21 cellular contexts compared by ENCODE assay signal in the genomic region with DNA sequence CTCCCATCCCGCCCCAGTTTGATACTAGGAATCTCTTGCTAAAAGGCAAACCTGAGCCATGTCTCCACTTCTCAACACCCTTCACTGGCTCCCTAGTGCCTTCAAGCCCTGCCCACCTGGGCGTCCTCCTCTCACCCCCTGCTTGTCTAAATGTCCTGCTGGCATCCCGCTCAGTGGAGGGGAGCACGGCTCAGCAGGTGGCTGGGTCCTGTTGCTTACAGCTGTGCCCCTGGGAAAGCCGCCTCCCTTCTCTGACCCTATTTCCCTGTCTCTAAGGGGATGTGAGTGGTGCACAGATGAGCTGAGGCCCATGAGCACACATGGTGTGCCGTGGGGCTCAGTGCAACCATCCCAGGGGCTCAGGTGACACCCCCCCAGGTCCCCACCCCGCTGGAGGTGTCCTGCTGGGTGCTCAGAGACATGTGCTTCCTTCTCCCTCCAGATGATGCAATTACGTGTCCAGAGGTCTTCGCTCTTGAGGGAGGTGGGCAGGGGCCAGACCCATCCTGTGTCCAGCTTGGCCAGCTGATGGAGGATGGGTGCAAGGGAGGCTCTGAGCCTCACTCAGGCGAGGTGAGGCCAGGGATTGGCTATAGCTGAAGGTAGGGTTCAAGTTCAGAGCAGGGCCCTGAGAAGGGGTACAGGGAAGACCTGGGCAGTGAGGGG. TPM values are rescaled to one million over a fixed set of nuclear protein-coding genes. Genes with fewer than 3 reads are reported as not detected.
"Had no signal": no experiment of that assay in that cellular context is flagged by ENCODE, and none has a peak within 500 bp of the region (broad histone marks: within the 10 kb centered on the region; RNA-seq: fewer than 3 reads in every experiment).

No MANE protein-coding gene starts in this region.

- H3K4me1 ChIP-seq: tibial nerve, upper lobe of right lung, vagina had no signal

- H3K4me3 ChIP-seq: hepatocyte, ovary, right atrium auricular region, tibial nerve, upper lobe of right lung, vagina had no signal

- ATAC-seq: left colon, upper lobe of right lung had no signal

- H3K79me2 ChIP-seq: hepatocyte had no signal

- H3K9me3 ChIP-seq: ovary, right atrium auricular region, tibial nerve, upper lobe of right lung, vagina had no signal

- H3K27me3 ChIP-seq: hepatocyte, ovary, right atrium auricular region, tibial nerve, upper lobe of right lung, vagina had no signal

- H3K27ac Mint-ChIP-seq: naive B cell; nephron progenitor cell; stimulated activated naive CD8-positive, alpha-beta T cell treated with anti-CD3 and anti-CD28 coated beads, Interleukin-15, Interleukin-2, amounts not matched to agents 100 ng/mL and 50 ng/mL, for 24 hours had no signal

- H2AFZ ChIP-seq: hepatocyte had no signal

- H3K9me3 Mint-ChIP-seq: naive B cell; nephron progenitor cell; stimulated activated naive CD8-positive, alpha-beta T cell treated with anti-CD3 and anti-CD28 coated beads, Interleukin-15, Interleukin-2, amounts not matched to agents 100 ng/mL and 50 ng/mL, for 24 hours had no signal

- H3K4me2 ChIP-seq: hepatocyte had no signal

- H3K4me3 Mint-ChIP-seq: nephron progenitor cell; stimulated activated naive CD8-positive, alpha-beta T cell treated with anti-CD3 and anti-CD28 coated beads, Interleukin-15, Interleukin-2, amounts not matched to agents 100 ng/mL and 50 ng/mL, for 24 hours had no signal

- H3K36me3 ChIP-seq: ovary, right atrium auricular region, tibial nerve, upper lobe of right lung, vagina had no signal

- H3K27ac ChIP-seq: hepatocyte, ovary, right atrium auricular region, tibial nerve, upper lobe of right lung, vagina had no signal

- H3K27me3 Mint-ChIP-seq: naive B cell; stimulated activated naive CD8-positive, alpha-beta T cell treated with anti-CD3 and anti-CD28 coated beads, Interleukin-15, Interleukin-2, amounts not matched to agents 100 ng/mL and 50 ng/mL, for 24 hours had no signal

- FAIRE-seq: small intestine had no signal

- DNase-seq: effector memory CD4-positive, alpha-beta T cell; erythroblast; foreskin melanocyte; head of caudate nucleus; left colon; mesendoderm; naive B cell; nephron progenitor cell; ovary; small intestine; stimulated activated CD4-positive, alpha-beta T cell treated with anti-CD3 and anti-CD28 coated beads, Interleukin-12 subunit alpha, Interleukin-12 subunit beta, amount 100 ng/mL, for 4 hours; upper lobe of right lung had no signal

- H3K36me3 Mint-ChIP-seq: naive B cell had no signal

RNA-seq across cellular contexts. Expression of a gene that starts 34.0 kb away (rescaled TPM):
- total RNA-seq: hepatocyte, kidney epithelial cell, left colon, liver, posterior vena cava, right atrium auricular region, temporal lobe, tibial nerve, vagina had no signal
- polyA plus RNA-seq: hepatocyte had no signal
